8 cellular contexts compared by ENCODE assay signal in genomic region chr12:109477963-109478315, GRCh38. TPM values are rescaled to one million over a fixed set of nuclear protein-coding genes. Genes with fewer than 3 reads are reported as not detected.
A peak's percentile ranks its signal among the peaks of the same experiment; 100 is the strongest.
DNase-seq lines count a peak whose midpoint lies in the region; ATAC-seq and TF ChIP-seq lines count a peak whose summit lies in the region.

No MANE protein-coding gene starts in this region.

- no peaks in the 10 kb centered on the region for H3K27me3 ChIP-seq in kidney epithelial cell (ENCODE audit: control insufficient read depth, insufficient read depth, low read length)
- no peaks in the 10 kb centered on the region for H3K27me3 ChIP-seq in subcutaneous abdominal adipose tissue (ENCODE audit: control insufficient read depth in 5 of 5, insufficient read depth in 4 of 5, low read length in 5 of 5)

- H3K36me3 ChIP-seq in kidney epithelial cell (ENCODE audit: control insufficient read depth, insufficient read depth, low read length), result no peaks in the 10 kb centered on the region
- peaks cover 2 to 4% (median 3%) of the 10 kb centered on the region in 5 donors for H3K36me3 ChIP-seq in subcutaneous abdominal adipose tissue (ENCODE audit: control insufficient read depth in 5 of 5, insufficient read depth in 5 of 5, low read length in 5 of 5)

- peak overlapping the region; percentile 99 for H3K4me3 Mint-ChIP-seq in T-helper 1 cell treated with Interleukin-12 subunit alpha and Interleukin-12 subunit beta and Interleukin-4 antibody, amounts not matched to agents 30 μg/mL and 1 μg/mL, for 36 hours
- peak overlapping the region; percentile 97 for H3K4me3 Mint-ChIP-seq in activated naive CD8-positive, alpha-beta T cell treated with anti-CD3 and anti-CD28 coated beads, Interleukin-2, amount 50 U/mL, for 24 hours

- H3K9me3 Mint-ChIP-seq in T-helper 1 cell treated with Interleukin-12 subunit alpha and Interleukin-12 subunit beta and Interleukin-4 antibody, amounts not matched to agents 30 μg/mL and 1 μg/mL, for 36 hours, result no peaks in the 10 kb centered on the region
- no peaks in the 10 kb centered on the region for H3K9me3 Mint-ChIP-seq in activated naive CD8-positive, alpha-beta T cell treated with anti-CD3 and anti-CD28 coated beads, Interleukin-2, amount 50 U/mL, for 24 hours

- no peaks in the 10 kb centered on the region for H3K27me3 Mint-ChIP-seq in T-helper 1 cell treated with Interleukin-12 subunit alpha and Interleukin-12 subunit beta and Interleukin-4 antibody, amounts not matched to agents 30 μg/mL and 1 μg/mL, for 36 hours (ENCODE audit: low read depth)
- H3K27me3 Mint-ChIP-seq in activated naive CD8-positive, alpha-beta T cell treated with anti-CD3 and anti-CD28 coated beads, Interleukin-2, amount 50 U/mL, for 24 hours, result no peaks in the 10 kb centered on the region

- ATAC-seq in activated naive CD8-positive, alpha-beta T cell treated with anti-CD3 and anti-CD28 coated beads, Interleukin-2, amount 50 U/mL, for 24 hours, result no peak
- ATAC-seq in HG03342 (IDR thresholded peaks at IDR 0.05; ENCODE audit: unreplicated experiment) (no peak), HG03159 (IDR thresholded peaks at IDR 0.05; ENCODE audit: unreplicated experiment) (no peak)

- H3K4me3 ChIP-seq in kidney epithelial cell (ENCODE audit: low read depth, low read length) (peak overlapping the region; percentile 69), subcutaneous abdominal adipose tissue (ENCODE audit: low read depth in 1 of 5, low read length in 5 of 5) (peak overlapping the region; percentile 78 to 100 (median 90))

- H3K36me3 Mint-ChIP-seq in T-helper 1 cell treated with Interleukin-12 subunit alpha and Interleukin-12 subunit beta and Interleukin-4 antibody, amounts not matched to agents 30 μg/mL and 1 μg/mL, for 36 hours (ENCODE audit: low read depth), result no peaks in the 10 kb centered on the region
- no peaks in the 10 kb centered on the region for H3K36me3 Mint-ChIP-seq in activated naive CD8-positive, alpha-beta T cell treated with anti-CD3 and anti-CD28 coated beads, Interleukin-2, amount 50 U/mL, for 24 hours (ENCODE audit: low read depth)

- H3K4me1 ChIP-seq in subcutaneous abdominal adipose tissue (ENCODE audit: control insufficient read depth in 5 of 5, insufficient read depth in 5 of 5, low read length in 5 of 5), result peaks cover 7 to 54% (median 48%) of the 10 kb centered on the region in 5 donors

- peak overlapping the region; percentile 97 to 99 (median 98) for H3K9ac ChIP-seq in subcutaneous abdominal adipose tissue (ENCODE audit: low read length in 5 of 5)

- H3K27ac ChIP-seq in subcutaneous abdominal adipose tissue (ENCODE audit: low read depth, low read length), result peak overlapping the region; percentile 96

- DNase-seq in T-helper 1 cell, result no peak
- no peak for DNase-seq in activated naive CD8-positive, alpha-beta T cell treated with anti-CD3 and anti-CD28 coated beads, Interleukin-2, amount 50 U/mL, for 24 hours
- no peak for DNase-seq in kidney epithelial cell (ENCODE audit: low read depth)
- DNase-seq in activated CD8-positive, alpha-beta memory T cell treated with anti-CD3 and anti-CD28 coated beads for 24 hours, result no peak

- no peaks in the 10 kb centered on the region for H3K9me3 ChIP-seq in subcutaneous abdominal adipose tissue (ENCODE audit: control insufficient read depth in 5 of 5, low read length in 5 of 5)

- H3K27ac Mint-ChIP-seq in T-helper 1 cell treated with Interleukin-12 subunit alpha and Interleukin-12 subunit beta and Interleukin-4 antibody, amounts not matched to agents 30 μg/mL and 1 μg/mL, for 36 hours, result peak overlapping the region; percentile 98
- peak overlapping the region; percentile 96 for H3K27ac Mint-ChIP-seq in activated naive CD8-positive, alpha-beta T cell treated with anti-CD3 and anti-CD28 coated beads, Interleukin-2, amount 50 U/mL, for 24 hours

- TF ChIP-seq CTCF in kidney epithelial cell (IDR thresholded peaks at IDR 0.05; ENCODE audit: insufficient read depth, low read length, poor library complexity, severe bottlenecking), result no peak

- H3K4me1 Mint-ChIP-seq in T-helper 1 cell treated with Interleukin-12 subunit alpha and Interleukin-12 subunit beta and Interleukin-4 antibody, amounts not matched to agents 30 μg/mL and 1 μg/mL, for 36 hours (ENCODE audit: low read depth), result peaks cover 28% of the 10 kb centered on the region
- peaks cover 29% of the 10 kb centered on the region for H3K4me1 Mint-ChIP-seq in activated naive CD8-positive, alpha-beta T cell treated with anti-CD3 and anti-CD28 coated beads, Interleukin-2, amount 50 U/mL, for 24 hours

RNA-seq across cellular contexts. Expression of gene UBE3B, which starts 0.5 kb away (rescaled TPM):
- 34.8 and 38.3 TPM in 2 replicates for total RNA-seq in kidney epithelial cell

RNA-seq across cellular contexts. Expression of gene KCTD10, which starts 0.8 kb away (rescaled TPM):
- 37.9 and 52.1 TPM in 2 replicates for total RNA-seq in kidney epithelial cell
